ENCODE assay signal across 8 cellular contexts in genomic region chr1:224183591-224184312, GRCh38. TPM values are rescaled to one million over a fixed set of nuclear protein-coding genes. Genes with fewer than 3 reads are reported as not detected.
DNase-seq lines count a peak whose midpoint lies in the region; ATAC-seq and TF ChIP-seq lines count a peak whose summit lies in the region.

No MANE protein-coding gene starts in this region.

- peak overlapping the region; percentile 66 for H3K4me3 ChIP-seq in GM12864 (ENCODE audit: low read depth, low read length)
- peak overlapping the region; percentile 72 for H3K4me3 ChIP-seq in HEK293 (ENCODE audit: low read depth, low read length)
- peak overlapping the region; percentile 83 for H3K4me3 ChIP-seq in iPS-11a (ENCODE audit: low read depth, low read length)
- peak overlapping the region; percentile 69 to 98 (median 88) for H3K4me3 ChIP-seq in gastrocnemius medialis

- in situ Hi-C loops in gastrocnemius medialis (cut with MboI; ENCODE audit: low sequenced_read_pairs in 4 of 4): no loop called here

- DNase-seq in GM12864 (ENCODE audit: low read depth) (no peak), M059J (ENCODE audit: low read depth) (peak; percentile 67), astrocyte of the hippocampus (ENCODE audit: low read depth, low spot score) (peak; percentile 84), gastrocnemius medialis (peak; percentile 22 to 45), middle frontal gyrus (ENCODE audit: extremely low spot score, low spot score) (no peak)
- DNase-seq in T-helper 2 cell treated with Interferon-gamma antibody and Interleukin-4, amounts not matched to agents 5 μg/mL and 100 μg/mL, for 36 hours (ENCODE audit: low spot score): peak; percentile 70

- TF ChIP-seq POLR2A in gastrocnemius medialis (IDR thresholded peaks at IDR 0.05): no peak

- peaks cover 44% of the 10 kb centered on the region for H3K4me1 Mint-ChIP-seq in T-helper 2 cell treated with Interferon-gamma antibody and Interleukin-4, amounts not matched to agents 5 μg/mL and 100 μg/mL, for 36 hours (ENCODE audit: low read depth)

- H3K4me1 ChIP-seq in HEK293 (ENCODE audit: control insufficient read depth, insufficient read depth, low read length) (peaks cover 3% of the 10 kb centered on the region; the same call in 1 of the 2 replicates), gastrocnemius medialis (peaks cover 10 to 19% of the 10 kb centered on the region in 2 donors)

- H3K4me3 Mint-ChIP-seq in T-helper 2 cell treated with Interferon-gamma antibody and Interleukin-4, amounts not matched to agents 5 μg/mL and 100 μg/mL, for 36 hours: peak overlapping the region; percentile 94

- intact Hi-C loops in gastrocnemius medialis (cut with DNase I; ENCODE audit: low total_unique reads): loop anchor here (2.0 kb wide), 3 partner anchors 69 to 251 kb away; partner anchors contain the start of genes CNIH4, FBXO28 and WDR26

- CTCF ChIA-PET in HEK293 (lab: Yijun Ruan, JAX): interaction anchor here (0.6 to 1.1 kb wide), 2 partner anchors 14 to 698 kb away, joined by 4 to 6 read pairs; no protein-coding TSS in a partner anchor

- no peaks in the 10 kb centered on the region for H3K9me3 Mint-ChIP-seq in T-helper 2 cell treated with Interferon-gamma antibody and Interleukin-4, amounts not matched to agents 5 μg/mL and 100 μg/mL, for 36 hours

- peaks cover 38% of the 10 kb centered on the region for H3K36me3 Mint-ChIP-seq in T-helper 2 cell treated with Interferon-gamma antibody and Interleukin-4, amounts not matched to agents 5 μg/mL and 100 μg/mL, for 36 hours (ENCODE audit: low read depth)

- H3K27ac ChIP-seq in HEK293 (ENCODE audit: extremely low read depth, low read depth, low read length): peak overlapping the region; percentile 99
- peak overlapping the region; percentile 82 to 99 (median 96) for H3K27ac ChIP-seq in gastrocnemius medialis

- H3K36me3 ChIP-seq in HEK293 (ENCODE audit: control insufficient read depth in 2 of 2, insufficient read depth in 1 of 2, low read length in 2 of 2) (peaks cover 30 to 36% of the 10 kb centered on the region in 2 experiments), gastrocnemius medialis (no peaks in the 10 kb centered on the region)

- H3K27ac Mint-ChIP-seq in T-helper 2 cell treated with Interferon-gamma antibody and Interleukin-4, amounts not matched to agents 5 μg/mL and 100 μg/mL, for 36 hours: peak overlapping the region; percentile 91

- peak; percentile 79 to 83 for ATAC-seq in gastrocnemius medialis

- H3K9me3 ChIP-seq in HEK293 (ENCODE audit: control insufficient read depth, insufficient read depth, low read depth, low read length) (no peaks in the 10 kb centered on the region), gastrocnemius medialis (no peaks in the 10 kb centered on the region)

- TF ChIP-seq CTCF in GM12864 (IDR thresholded peaks at IDR 0.05; ENCODE audit: low read depth, low read length, missing control alignments): no peak
- TF ChIP-seq CTCF in HEK293 (tag by site-specific recombination; IDR thresholded peaks at IDR 0.05): peak; percentile 94
- no peak for TF ChIP-seq CTCF in gastrocnemius medialis (IDR thresholded peaks at IDR 0.05 in 4 of 5, conservative IDR thresholded peaks at IDR 0.05 in 1 of 5)

- H3K27me3 Mint-ChIP-seq in T-helper 2 cell treated with Interferon-gamma antibody and Interleukin-4, amounts not matched to agents 5 μg/mL and 100 μg/mL, for 36 hours (ENCODE audit: low read depth): peaks cover 6% of the 10 kb centered on the region

- POLR2A ChIA-PET in HEK293 (lab: Yijun Ruan, JAX): interaction anchor here (1.0 to 4.0 kb wide), 14 partner anchors 9 to 339 kb away, joined by 3 to 40 read pairs (median 4); partner anchors contain the start of gene NVL

- no peaks in the 10 kb centered on the region for H3K27me3 ChIP-seq in gastrocnemius medialis

TF ChIP-seq in HEK293, 187 proteins besides CTCF, POLR2A, EP300 and RAD21 (continues in another document):
- no peak for TF ChIP-seq ZNF560 (tag by site-specific recombination; IDR thresholded peaks at IDR 0.05; ENCODE audit: borderline replicate concordance)
- TF ChIP-seq ZNF10 (tag by site-specific recombination; IDR thresholded peaks at IDR 0.05): no peak
- no peak for TF ChIP-seq ZNF362 (tag by site-specific recombination; IDR thresholded peaks at IDR 0.05)
- peak; percentile 39; the same call in 1 of the 2 replicates for TF ChIP-seq ZBTB21 (tag by site-specific recombination; IDR thresholded peaks at IDR 0.05)
- no peak for TF ChIP-seq REPIN1 (tag by site-specific recombination; IDR thresholded peaks at IDR 0.05; ENCODE audit: low read depth)
- 0 out of 2 replicates have a peak, but pooled peaks have one; percentile 3 for TF ChIP-seq ZNF610 (tag by site-specific recombination; IDR thresholded peaks at IDR 0.05; ENCODE audit: borderline replicate concordance)
- TF ChIP-seq PBX3 (CRISPR knock-in tag; IDR thresholded peaks at IDR 0.05): no peak
- 0 out of 2 replicates have a peak, but pooled peaks have one; percentile 46 for TF ChIP-seq ZNF792 (tag by site-specific recombination; IDR thresholded peaks at IDR 0.05)
- TF ChIP-seq ZNF23 (tag by site-specific recombination; IDR thresholded peaks at IDR 0.05; ENCODE audit: borderline replicate concordance): no peak
- no peak for TF ChIP-seq ZNF274 (IDR thresholded peaks at IDR 0.05; ENCODE audit: low read length)
- no peak for TF ChIP-seq ZNF274 (tag by site-specific recombination; IDR thresholded peaks at IDR 0.05; ENCODE audit: borderline replicate concordance)
- TF ChIP-seq ZNF704 (tag by site-specific recombination; IDR thresholded peaks at IDR 0.05): peak; percentile 90
- TF ChIP-seq ZNF555 (tag by site-specific recombination; conservative IDR thresholded peaks at IDR 0.05): no peak
- TF ChIP-seq ZNF48 (tag by site-specific recombination; IDR thresholded peaks at IDR 0.05): no peak
- TF ChIP-seq MEIS1 (CRISPR knock-in tag; IDR thresholded peaks at IDR 0.05; ENCODE audit: borderline replicate concordance): peak; percentile 9; the same call in 1 of the 2 replicates
- no peak for TF ChIP-seq PRDM6 (tag by site-specific recombination; IDR thresholded peaks at IDR 0.05)
- no peak for TF ChIP-seq ZNF473 (tag by site-specific recombination; IDR thresholded peaks at IDR 0.05)
- no peak for TF ChIP-seq MYNN (tag by site-specific recombination; IDR thresholded peaks at IDR 0.05; ENCODE audit: borderline replicate concordance)
- no peak for TF ChIP-seq ZNF133 (tag by site-specific recombination; IDR thresholded peaks at IDR 0.05)
- TF ChIP-seq ZNF391 (tag by site-specific recombination; IDR thresholded peaks at IDR 0.05; ENCODE audit: borderline replicate concordance, low read depth): no peak
- TF ChIP-seq ZBTB6 (tag by site-specific recombination; IDR thresholded peaks at IDR 0.05): no peak
- TF ChIP-seq ZNF157 (tag by site-specific recombination; IDR thresholded peaks at IDR 0.05): no peak

RNA-seq across cellular contexts. Expression of gene DEGS1, which starts 0.7 kb away (rescaled TPM):
- 163 and 182 TPM in 2 replicates for total RNA-seq in M059J (2014; rRNA removed; shearing (Covaris generic))
- 10 to 100 TPM; 21.5 to 26.3 (median 24.2) TPM for total RNA-seq in gastrocnemius medialis

Comparison
In these comparisons a context has a peak if more than half of its experiments do, and no peak if none do; other contexts are left out.
1. DNase-seq: peak in M059J (single experiment), T-helper 2 cell treated with Interferon-gamma antibody and Interleukin-4, amounts not matched to agents 5 μg/mL and 100 μg/mL, for 36 hours (single experiment), astrocyte of the hippocampus (single experiment) and gastrocnemius medialis (2 of 2); none in GM12864 (single experiment) and middle frontal gyrus (single experiment).
2. Peak in every context shown above with its lines, with median percentiles within 50 percentile points of each other: H3K4me3 ChIP-seq.